ENCODE assay signal across 7 cellular contexts in genomic region chr7:30076411-30076810, GRCh38.
"Had no signal": no experiment of that assay in that cellular context is flagged by ENCODE, and none has a peak within 500 bp of the region (broad histone marks: within the 10 kb centered on the region; RNA-seq: fewer than 3 reads in every experiment).

No MANE protein-coding gene starts in this region.

- DNase-seq: H9, HCEC 1CT, HFFc6, KG1 had no signal

- FAIRE-seq: H54 had no signal

- H3K4me3 ChIP-seq: GM23338 had no signal

- H3K27ac ChIP-seq: HL-60 had no signal

- H3K4me2 ChIP-seq: GM23338 had no signal

- H2AFZ ChIP-seq: GM23338 had no signal

- ATAC-seq: GM23338 had no signal
